ENCODE assay signal across 16 cellular contexts in the genomic region with DNA sequence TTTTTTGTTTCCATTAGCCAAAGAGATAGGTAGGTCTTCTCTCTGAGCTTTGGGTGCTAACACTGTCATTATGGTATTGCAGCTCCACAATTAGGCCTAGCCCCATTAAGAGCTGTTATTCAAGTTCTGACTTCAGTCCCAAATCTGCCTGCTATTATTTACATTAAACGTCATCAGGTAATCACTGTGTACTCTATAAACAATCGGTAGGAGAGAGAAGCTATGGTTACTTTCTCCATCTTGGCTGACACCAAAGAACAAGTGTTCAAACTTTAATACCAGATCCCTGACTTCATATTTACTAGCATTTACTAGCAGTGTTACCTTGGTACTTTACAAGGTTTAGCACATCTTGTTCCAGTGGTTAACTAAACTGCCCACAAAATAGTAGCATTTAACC.
DNase-seq lines count a peak whose midpoint lies in the region; FAIRE-seq and TF ChIP-seq lines count a peak whose summit lies in the region.
"Had no signal": no experiment of that assay in that cellular context is flagged by ENCODE, and none has a peak within 500 bp of the region (broad histone marks: within the 10 kb centered on the region; RNA-seq: fewer than 3 reads in every experiment).

No MANE protein-coding gene starts in this region.

- FAIRE-seq in GM12892 (lab: Jason Lieb, UNC): peak; percentile 33
- FAIRE-seq: HepG2 had no signal

- peak; percentile 23 for DNase-seq in NCI-H1105 treated with DMSO at 0.1 percent for 48 hours (lab: John Stamatoyannopoulos, UW)
- no peak for DNase-seq in NCI-H1105 (lab: John Stamatoyannopoulos, UW)
- DNase-seq in GM12892 (ENCODE audit: insufficient read length): no peak
- DNase-seq in NCI-H69 (lab: John Stamatoyannopoulos, UW): peak; percentile 36
- no peak for DNase-seq in NCI-H82 treated with DMSO at 0.1 percent for 48 hours (lab: John Stamatoyannopoulos, UW; ENCODE audit: unreplicated experiment)
- DNase-seq in stimulated activated CD4-positive, alpha-beta T cell treated with anti-CD3 and anti-CD28 coated beads, Interleukin-12 subunit alpha, Interleukin-12 subunit beta, amount 100 ng/mL, for 4 hours: no peak
- no peak for DNase-seq in KBM-7
- DNase-seq: 8988T; Calu3; CD4-positive, alpha-beta memory T cell; DMS79 treated with DMSO at 0.1 percent for 48 hours; GF-D8; GOT3; H7; HFFc6 had no signal

- in situ Hi-C loops in KBM-7 (cut with MboI; ENCODE audit: low pct_unique_long_range_greater_than_20kb, low sequenced_read_pairs): no loop called here

- TF ChIP-seq POLR2A in GM12892 (IDR thresholded peaks at IDR 0.05; ENCODE audit: low read depth, low read length): no peak

Comparison
In these comparisons a context has a peak if more than half of its experiments do, and no peak if none do; other contexts are left out.
1. DNase-seq: peak in NCI-H1105 treated with DMSO at 0.1 percent for 48 hours (single experiment) and NCI-H69 (single experiment); none in NCI-H1105 (single experiment), GM12892 (single experiment), NCI-H82 treated with DMSO at 0.1 percent for 48 hours (single experiment), stimulated activated CD4-positive, alpha-beta T cell treated with anti-CD3 and anti-CD28 coated beads, Interleukin-12 subunit alpha, Interleukin-12 subunit beta, amount 100 ng/mL, for 4 hours (single experiment) and KBM-7 (single experiment).